Comparison of ENCODE assay signal across 1 cellular context in the genomic region with DNA sequence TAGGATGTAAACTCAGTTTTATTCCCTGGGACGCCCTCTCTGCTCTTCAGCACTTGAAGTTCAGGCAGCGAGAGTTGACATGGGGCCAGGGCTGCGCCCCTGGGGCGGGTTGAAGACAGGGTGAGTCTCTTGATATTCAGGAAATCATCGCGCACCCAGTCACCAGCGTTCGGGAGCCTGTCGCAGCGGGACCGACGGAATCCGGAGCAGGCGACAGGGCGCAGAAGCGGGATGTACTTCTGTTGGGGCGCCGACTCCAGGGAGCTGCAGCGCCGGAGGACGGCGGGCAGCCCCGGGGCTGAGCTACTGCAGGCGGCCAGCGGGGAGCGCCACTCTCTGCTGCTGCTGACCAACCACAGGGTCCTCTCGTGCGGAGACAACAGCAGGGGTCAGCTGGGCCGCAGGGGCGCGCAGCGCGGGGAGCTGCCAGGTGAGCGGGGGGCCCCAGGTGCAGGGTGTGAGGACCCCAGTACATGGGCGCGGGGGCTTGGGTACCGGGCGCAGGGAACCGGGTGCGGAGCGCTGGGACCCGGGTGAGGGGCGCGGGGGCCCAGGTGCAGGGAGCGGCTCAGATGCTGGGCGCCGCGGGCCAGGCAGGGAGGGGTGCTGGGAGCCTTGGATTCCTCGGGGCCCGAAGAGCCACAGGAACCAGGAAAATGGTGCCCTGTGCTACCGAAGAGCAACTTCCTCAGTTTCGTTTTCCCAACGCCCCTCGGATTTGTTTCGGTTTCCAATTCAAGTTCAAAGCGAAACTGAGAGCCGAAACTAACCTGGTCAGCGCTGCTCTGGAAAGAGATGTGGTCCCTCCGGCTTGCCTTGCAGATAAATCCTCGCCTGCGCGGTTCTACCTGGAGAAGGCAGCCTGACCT.
TF ChIP-seq lines count a peak whose summit lies in the region.

Gene HERC6, plus strand, starts transcription at position 162 of the 869 bp plus-strand sequence. Its CDS starts 70 bp downstream, at position 232.

TF ChIP-seq in IMR-90, 13 proteins besides CTCF, POLR2A, EP300 and RAD21:
- TF ChIP-seq MAZ (IDR thresholded peaks at IDR 0.05; ENCODE audit: borderline replicate concordance, low read depth, low read length), result peak; percentile 37; the same call in 1 of the 2 replicates
- no peak for TF ChIP-seq USF2 (IDR thresholded peaks at IDR 0.05; ENCODE audit: low read depth, low read length)
